In the genomic region with DNA sequence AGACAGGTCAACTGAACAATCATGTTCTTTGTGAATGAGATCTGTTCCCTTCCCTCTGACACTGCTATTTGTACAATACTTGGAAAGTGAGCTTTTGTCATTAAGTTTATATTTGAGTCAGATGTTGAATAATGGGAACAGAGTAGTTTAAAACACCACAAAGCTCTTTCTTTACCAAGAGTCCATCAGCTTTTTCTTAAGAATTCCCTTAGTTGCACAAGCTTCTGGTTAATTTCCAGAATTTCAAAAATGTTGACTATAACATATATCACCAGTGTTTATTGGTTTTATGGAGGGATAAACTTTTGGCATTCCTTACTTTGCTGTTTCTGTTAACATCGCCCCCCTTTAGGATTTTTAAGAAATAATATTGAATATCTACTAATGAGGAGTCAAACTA, we compare ENCODE assay signal across 23 cellular contexts.
"Had no signal": no experiment of that assay in that cellular context is flagged by ENCODE, and none has a peak within 500 bp of the region (broad histone marks: within the 10 kb centered on the region; RNA-seq: fewer than 3 reads in every experiment).

No MANE protein-coding gene starts in this region.

- H3K4me1 ChIP-seq: esophagus squamous epithelium, gastrocnemius medialis, prostate gland, thyroid gland, upper lobe of right lung had no signal

- DNase-seq: activated CD4-positive, alpha-beta T cell treated with anti-CD3 and anti-CD28 coated beads, Interleukin-2, amount 10 ng/mL, durations not matched to agents 7 days and 5 days; activated CD8-positive, alpha-beta memory T cell treated with anti-CD3 and anti-CD28 coated beads, Interleukin-2, amount 10 ng/mL, durations not matched to agents 7 days and 5 days; activated CD8-positive, alpha-beta T cell treated with anti-CD3 and anti-CD28 coated beads for 36 hours; activated gamma-delta T cell treated with Interleukin-2 at 50 U/mL for 16 hours; activated naive CD8-positive, alpha-beta T cell treated with anti-CD3 and anti-CD28 coated beads for 36 hours; activated T-cell treated with anti-CD3 and anti-CD28 coated beads for 4 hours; amygdala; cerebellar nuclear complex; endodermal cell; esophagus squamous epithelium; gastrocnemius medialis; hippocampal formation; left ventricle myocardium inferior; midbrain; natural killer cell; stimulated activated CD4-positive, alpha-beta T cell treated with anti-CD3 and anti-CD28 coated beads, Interleukin-1b, Interleukin-23, amount 100 ng/mL, for 48 hours; substantia nigra; thyroid gland; upper lobe of right lung had no signal

- H3K27ac Mint-ChIP-seq: activated CD4-positive, alpha-beta T cell treated with anti-CD3 and anti-CD28 coated beads, Interleukin-2, amount 10 ng/mL, durations not matched to agents 7 days and 5 days; activated CD8-positive, alpha-beta memory T cell treated with anti-CD3 and anti-CD28 coated beads, Interleukin-2, amount 10 ng/mL, durations not matched to agents 7 days and 5 days; activated CD8-positive, alpha-beta T cell treated with anti-CD3 and anti-CD28 coated beads for 36 hours; activated naive CD8-positive, alpha-beta T cell treated with anti-CD3 and anti-CD28 coated beads for 36 hours; activated T-helper 1 cell treated with anti-CD3 and anti-CD28 coated beads, Interleukin-12 subunit alpha, Interleukin-12 subunit beta, Interleukin-2, Interleukin-4 antibody, amounts not matched to agents 30 ng/mL and 10 ng/mL and 1 ng/mL, durations not matched to agents 14 hours and 24 hours and 36 hours; endodermal cell; natural killer cell; stimulated activated naive CD8-positive, alpha-beta T cell treated with anti-CD3 and anti-CD28 coated beads, Interleukin-15, Interleukin-2, amounts not matched to agents 100 ng/mL and 50 ng/mL, for 24 hours had no signal

- H3K27me3 Mint-ChIP-seq: activated CD4-positive, alpha-beta T cell treated with anti-CD3 and anti-CD28 coated beads, Interleukin-2, amount 10 ng/mL, durations not matched to agents 7 days and 5 days; activated CD8-positive, alpha-beta memory T cell treated with anti-CD3 and anti-CD28 coated beads, Interleukin-2, amount 10 ng/mL, durations not matched to agents 7 days and 5 days; activated CD8-positive, alpha-beta T cell treated with anti-CD3 and anti-CD28 coated beads for 36 hours; activated naive CD8-positive, alpha-beta T cell treated with anti-CD3 and anti-CD28 coated beads for 36 hours; stimulated activated naive CD8-positive, alpha-beta T cell treated with anti-CD3 and anti-CD28 coated beads, Interleukin-15, Interleukin-2, amounts not matched to agents 100 ng/mL and 50 ng/mL, for 24 hours had no signal

- H3K9me3 Mint-ChIP-seq: activated CD4-positive, alpha-beta T cell treated with anti-CD3 and anti-CD28 coated beads, Interleukin-2, amount 10 ng/mL, durations not matched to agents 7 days and 5 days; activated naive CD8-positive, alpha-beta T cell treated with anti-CD3 and anti-CD28 coated beads for 36 hours; endodermal cell; stimulated activated naive CD8-positive, alpha-beta T cell treated with anti-CD3 and anti-CD28 coated beads, Interleukin-15, Interleukin-2, amounts not matched to agents 100 ng/mL and 50 ng/mL, for 24 hours had no signal

- H3K27me3 ChIP-seq: esophagus squamous epithelium, gastrocnemius medialis, thyroid gland, upper lobe of right lung had no signal

- H3K27ac ChIP-seq: coronary artery, esophagus squamous epithelium, gastrocnemius medialis, left ventricle myocardium inferior, prostate gland, thyroid gland, upper lobe of right lung had no signal

- H3K9me3 ChIP-seq: esophagus squamous epithelium, gastrocnemius medialis, left ventricle myocardium inferior, prostate gland, thyroid gland, upper lobe of right lung had no signal

- H3K4me3 ChIP-seq: coronary artery, esophagus squamous epithelium, gastrocnemius medialis, left ventricle myocardium inferior, prostate gland, thyroid gland, upper lobe of right lung had no signal

- H3K36me3 ChIP-seq: esophagus squamous epithelium, gastrocnemius medialis, left ventricle myocardium inferior, prostate gland, thyroid gland, upper lobe of right lung had no signal

- H3K36me3 Mint-ChIP-seq: activated CD8-positive, alpha-beta memory T cell treated with anti-CD3 and anti-CD28 coated beads, Interleukin-2, amount 10 ng/mL, durations not matched to agents 7 days and 5 days; activated naive CD8-positive, alpha-beta T cell treated with anti-CD3 and anti-CD28 coated beads for 36 hours; natural killer cell had no signal

- ATAC-seq: activated CD8-positive, alpha-beta memory T cell treated with anti-CD3 and anti-CD28 coated beads, Interleukin-2, amount 10 ng/mL, durations not matched to agents 7 days and 5 days; activated CD8-positive, alpha-beta T cell treated with anti-CD3 and anti-CD28 coated beads for 36 hours; gastrocnemius medialis; natural killer cell; upper lobe of right lung had no signal

- H3K4me1 Mint-ChIP-seq: activated CD4-positive, alpha-beta T cell treated with anti-CD3 and anti-CD28 coated beads, Interleukin-2, amount 10 ng/mL, durations not matched to agents 7 days and 5 days; activated CD8-positive, alpha-beta memory T cell treated with anti-CD3 and anti-CD28 coated beads, Interleukin-2, amount 10 ng/mL, durations not matched to agents 7 days and 5 days; activated naive CD8-positive, alpha-beta T cell treated with anti-CD3 and anti-CD28 coated beads for 36 hours; endodermal cell; natural killer cell had no signal

- H3K4me3 Mint-ChIP-seq: activated CD4-positive, alpha-beta T cell treated with anti-CD3 and anti-CD28 coated beads, Interleukin-2, amount 10 ng/mL, durations not matched to agents 7 days and 5 days; activated CD8-positive, alpha-beta memory T cell treated with anti-CD3 and anti-CD28 coated beads, Interleukin-2, amount 10 ng/mL, durations not matched to agents 7 days and 5 days; activated CD8-positive, alpha-beta T cell treated with anti-CD3 and anti-CD28 coated beads for 36 hours; activated naive CD8-positive, alpha-beta T cell treated with anti-CD3 and anti-CD28 coated beads for 36 hours; activated T-helper 1 cell treated with anti-CD3 and anti-CD28 coated beads, Interleukin-12 subunit alpha, Interleukin-12 subunit beta, Interleukin-2, Interleukin-4 antibody, amounts not matched to agents 30 ng/mL and 10 ng/mL and 1 ng/mL, durations not matched to agents 14 hours and 24 hours and 36 hours; endodermal cell; natural killer cell; stimulated activated naive CD8-positive, alpha-beta T cell treated with anti-CD3 and anti-CD28 coated beads, Interleukin-15, Interleukin-2, amounts not matched to agents 100 ng/mL and 50 ng/mL, for 24 hours had no signal
